Comparison of ENCODE assay signal across 20 cellular contexts in the genomic region with DNA sequence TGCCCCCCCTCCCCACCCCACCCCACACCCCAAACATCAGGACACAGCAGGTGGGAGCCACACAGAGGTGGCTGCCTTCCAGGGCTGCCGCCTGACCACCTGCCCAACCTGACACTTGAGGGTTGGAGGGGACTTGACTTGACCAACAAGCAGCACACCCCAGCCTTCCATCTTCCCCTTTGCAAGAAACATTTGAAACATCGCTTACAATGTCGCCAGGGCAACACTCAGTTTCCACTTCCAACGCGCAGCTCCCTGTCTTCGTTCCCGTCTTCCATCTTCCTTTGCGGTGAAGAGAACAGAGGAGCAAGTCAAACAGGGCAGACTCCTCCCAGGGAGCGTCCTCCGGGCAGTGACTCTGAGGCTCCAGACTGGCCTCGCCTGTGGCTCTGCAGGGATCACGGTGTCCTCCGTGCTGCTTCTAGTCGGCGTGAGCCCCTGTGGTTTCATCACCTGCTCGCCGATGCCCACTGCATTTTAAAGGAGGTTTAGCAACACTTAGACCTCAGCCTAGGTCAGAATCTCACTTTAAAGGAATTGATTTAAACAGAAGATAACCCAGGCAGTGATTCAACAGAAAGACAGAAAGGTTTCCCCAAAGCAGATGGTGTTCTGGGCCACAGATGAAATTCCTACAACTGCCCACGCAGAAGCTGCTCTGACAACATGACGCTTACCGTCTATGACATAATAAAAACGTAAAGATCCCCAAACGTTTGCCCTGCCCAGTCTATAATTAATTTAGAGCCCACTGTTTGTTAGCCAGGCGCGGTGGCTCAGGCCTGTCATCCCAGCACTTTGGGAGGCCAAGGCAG.
DNase-seq lines count a peak whose midpoint lies in the region; ATAC-seq and TF ChIP-seq lines count a peak whose summit lies in the region.
"Had no signal": no experiment of that assay in that cellular context is flagged by ENCODE, and none has a peak within 500 bp of the region (broad histone marks: within the 10 kb centered on the region; RNA-seq: fewer than 3 reads in every experiment).

No MANE protein-coding gene starts in this region.

- no CpG with 5 or more reads among the region's 24 CpGs for WGBS in mesendoderm (ENCODE audit: extremely low coverage, insufficient coverage, low lambda C conversion rate)
- WGBS in aorta, 2 donors, result 70 to 73% methylated on average over 24 of the region's 24 CpGs

- H3K79me1 ChIP-seq in mesendoderm (ENCODE audit: low read length), result no peaks in the 10 kb centered on the region

- H3K9me3 ChIP-seq in right atrium auricular region (no peaks in the 10 kb centered on the region), aorta (ENCODE audit: control insufficient read depth, low read length) (no peaks in the 10 kb centered on the region)

- H4K8ac ChIP-seq in mesendoderm (ENCODE audit: low read depth, low read length), result no peak overlapping the region

- no peaks in the 10 kb centered on the region for H3K27me3 Mint-ChIP-seq in brain
- H3K27me3 Mint-ChIP-seq: activated CD4-positive, alpha-beta memory T cell treated with anti-CD3 and anti-CD28 coated beads, Interleukin-2, amount 10 ng/mL, durations not matched to agents 7 days and 5 days; CD4-positive, CD25-positive, alpha-beta regulatory T cell had no signal

- DNase-seq in Right ventricle myocardium inferior (ENCODE audit: missing footprints) (peak; percentile 34), right atrium auricular region (ENCODE audit: low spot score) (no peak), mesendoderm (peak; percentile 39), aorta (peak; percentile 24 to 58), NCI-H1048 (lab: John Stamatoyannopoulos, UW) (no peak), NCI-H1694 (lab: John Stamatoyannopoulos, UW) (no peak)
- no peak for DNase-seq in activated T-cell treated with anti-CD3 and anti-CD28 coated beads, Interleukin-2, amount 50 U/mL, for 1 hour
- DNase-seq: activated CD4-positive, alpha-beta memory T cell treated with anti-CD3 and anti-CD28 coated beads, Interleukin-2, amount 10 ng/mL, durations not matched to agents 7 days and 5 days; activated T-cell treated with anti-CD3 and anti-CD28 coated beads, Interleukin-2, amount 50 U/mL, for 4 hours; caudate nucleus; CD4-positive, CD25-positive, alpha-beta regulatory T cell; DMS53; NCI-H2081 treated with DMSO at 0.1 percent for 48 hours; NCI-H524; stimulated activated CD4-positive, alpha-beta T cell treated with anti-CD3 and anti-CD28 coated beads, Interleukin-4, amount 100 ng/mL, for 4 hours had no signal

- H2BK15ac ChIP-seq in mesendoderm (replicated peaks; ENCODE audit: low read depth), result no peak overlapping the region

- H3K36me3 Mint-ChIP-seq in brain, result peaks cover 14% of the 10 kb centered on the region
- H3K36me3 Mint-ChIP-seq: CD4-positive, CD25-positive, alpha-beta regulatory T cell; naive thymus-derived CD8-positive, alpha-beta T cell had no signal

- H3K79me2 ChIP-seq in mesendoderm (ENCODE audit: control insufficient read depth, insufficient read depth, low read length), result no peaks in the 10 kb centered on the region

- no peak overlapping the region for H4K5ac ChIP-seq in mesendoderm (ENCODE audit: low read length)

- no peak for ATAC-seq in Right ventricle myocardium inferior
- no peak for ATAC-seq in aorta (ENCODE audit: low FRiP score)
- ATAC-seq: activated T-cell treated with anti-CD3 and anti-CD28 coated beads, Interleukin-2, amount 50 U/mL, for 4 hours; esophagus mucosa; naive thymus-derived CD8-positive, alpha-beta T cell had no signal

- H3K4me1 Mint-ChIP-seq in brain, result peaks cover 5% of the 10 kb centered on the region
- H3K4me1 Mint-ChIP-seq: activated CD4-positive, alpha-beta memory T cell treated with anti-CD3 and anti-CD28 coated beads, Interleukin-2, amount 10 ng/mL, durations not matched to agents 7 days and 5 days; CD4-positive, CD25-positive, alpha-beta regulatory T cell had no signal

- H3K56ac ChIP-seq in mesendoderm (ENCODE audit: low read length), result no peak overlapping the region

- peaks cover 0 to 5% (median 0%) of the 10 kb centered on the region in 5 experiments for H3K9me3 Mint-ChIP-seq in brain
- H3K9me3 Mint-ChIP-seq: activated CD4-positive, alpha-beta memory T cell treated with anti-CD3 and anti-CD28 coated beads, Interleukin-2, amount 10 ng/mL, durations not matched to agents 7 days and 5 days; activated T-cell treated with anti-CD3 and anti-CD28 coated beads, Interleukin-2, amount 50 U/mL, for 4 hours; CD4-positive, CD25-positive, alpha-beta regulatory T cell; naive thymus-derived CD8-positive, alpha-beta T cell had no signal

- TF ChIP-seq CTCF in right atrium auricular region (IDR thresholded peaks at IDR 0.05), result no peak
- TF ChIP-seq CTCF in brain (conservative IDR thresholded peaks at IDR 0.05), result no peak

- peak overlapping the region in 3 of 5 experiments; percentile 1 to 39 (median 15) for H3K27ac Mint-ChIP-seq in brain
- H3K27ac Mint-ChIP-seq: activated CD4-positive, alpha-beta memory T cell treated with anti-CD3 and anti-CD28 coated beads, Interleukin-2, amount 10 ng/mL, durations not matched to agents 7 days and 5 days; CD4-positive, CD25-positive, alpha-beta regulatory T cell; naive thymus-derived CD8-positive, alpha-beta T cell had no signal

- intact Hi-C loops in Right ventricle myocardium inferior (cut with DNase I) (no loop called here), aorta (cut with DNase I) (no loop called here)

- H3K27me3 ChIP-seq in right atrium auricular region (no peaks in the 10 kb centered on the region), mesendoderm (ENCODE audit: insufficient read depth, low read length, poor library complexity) (no peaks in the 10 kb centered on the region), aorta (ENCODE audit: control insufficient read depth in 1 of 2, insufficient read depth in 2 of 2, low read length in 1 of 2) (no peaks in the 10 kb centered on the region)

- H3K4me1 ChIP-seq in right atrium auricular region, result no peaks in the 10 kb centered on the region
- no peaks in the 10 kb centered on the region for H3K4me1 ChIP-seq in mesendoderm (ENCODE audit: control insufficient read depth, low read depth, low read length)
- H3K4me1 ChIP-seq in aorta (ENCODE audit: control insufficient read depth in 1 of 2, insufficient read depth in 2 of 2, low read length in 2 of 2), result no peaks in the 10 kb centered on the region

- no peak overlapping the region for H3K4me3 Mint-ChIP-seq in brain
- H3K4me3 Mint-ChIP-seq: activated CD4-positive, alpha-beta memory T cell treated with anti-CD3 and anti-CD28 coated beads, Interleukin-2, amount 10 ng/mL, durations not matched to agents 7 days and 5 days; activated T-cell treated with anti-CD3 and anti-CD28 coated beads, Interleukin-2, amount 50 U/mL, for 4 hours; CD4-positive, CD25-positive, alpha-beta regulatory T cell; naive thymus-derived CD8-positive, alpha-beta T cell had no signal

- H2BK5ac ChIP-seq in mesendoderm (ENCODE audit: low read length), result no peak overlapping the region

- no peak overlapping the region for H3K9ac ChIP-seq in mesendoderm (ENCODE audit: low read length)
- H3K9ac ChIP-seq: KMS-11 had no signal

- H3K23ac ChIP-seq in mesendoderm (ENCODE audit: low read length), result no peak overlapping the region

- H3K27ac ChIP-seq in right atrium auricular region, result no peak overlapping the region
- no peak overlapping the region for H3K27ac ChIP-seq in mesendoderm (ENCODE audit: low read depth, low read length)
- H3K27ac ChIP-seq in aorta (ENCODE audit: low read depth in 1 of 2, low read length in 2 of 2), result no peak overlapping the region
- H3K27ac ChIP-seq: KMS-11 had no signal

- H2BK120ac ChIP-seq in mesendoderm (ENCODE audit: low read depth, low read length), result no peak overlapping the region

- H3K4ac ChIP-seq in mesendoderm (ENCODE audit: low read depth, low read length), result no peak overlapping the region

- H3K4me2 ChIP-seq in mesendoderm (ENCODE audit: low read length), result no peak overlapping the region
- H3K4me2 ChIP-seq: KMS-11, smooth muscle cell had no signal

- no peaks in the 10 kb centered on the region for H3K36me3 ChIP-seq in right atrium auricular region
- H3K36me3 ChIP-seq in mesendoderm (ENCODE audit: control insufficient read depth, insufficient read depth, low read length), result no peaks in the 10 kb centered on the region
- H3K36me3 ChIP-seq in aorta (ENCODE audit: control insufficient read depth in 1 of 2, insufficient read depth in 2 of 2, low read length in 1 of 2), result no peaks in the 10 kb centered on the region

- no peak overlapping the region for H3K4me3 ChIP-seq in right atrium auricular region
- H3K4me3 ChIP-seq in mesendoderm (ENCODE audit: low read length), result no peak overlapping the region
- H3K4me3 ChIP-seq in aorta (ENCODE audit: low read length in 2 of 2), result no peak overlapping the region
- H3K4me3 ChIP-seq: smooth muscle cell had no signal

- H2AK5ac ChIP-seq in mesendoderm (ENCODE audit: low read length), result no peak overlapping the region

- H3K18ac ChIP-seq in mesendoderm (ENCODE audit: low read length), result no peak overlapping the region

Comparison
In these comparisons a context has a peak if more than half of its experiments do, and no peak if none do; other contexts are left out.
1. DNase-seq: peak in Right ventricle myocardium inferior (single experiment), mesendoderm (single experiment) and aorta (2 of 2); none in right atrium auricular region (single experiment), activated T-cell treated with anti-CD3 and anti-CD28 coated beads, Interleukin-2, amount 50 U/mL, for 1 hour (single experiment), NCI-H1048 (single experiment) and NCI-H1694 (single experiment).